14 cellular contexts compared by ENCODE assay signal in the genomic region with DNA sequence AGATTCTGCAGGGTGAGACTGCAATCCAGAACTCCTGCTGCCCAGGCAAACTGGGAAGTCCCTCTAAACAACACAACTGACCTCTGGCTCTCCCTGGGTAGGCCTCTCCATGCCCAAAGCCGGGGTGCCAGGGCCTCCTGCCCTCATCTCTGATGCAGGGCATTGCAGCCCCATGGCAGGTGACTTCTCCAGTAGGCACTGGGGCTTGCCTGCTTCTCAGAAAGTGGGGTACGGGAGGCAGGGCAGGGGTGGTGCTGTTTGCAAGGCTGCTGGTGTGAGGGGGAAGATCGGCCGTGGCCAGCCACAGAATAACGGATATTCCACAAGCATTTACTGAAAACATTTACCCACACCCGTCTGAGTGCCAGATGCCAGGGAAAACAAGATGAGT. TPM values are rescaled to one million over a fixed set of nuclear protein-coding genes. Genes with fewer than 3 reads are reported as not detected.
DNase-seq lines count a peak whose midpoint lies in the region; ATAC-seq, FAIRE-seq and TF ChIP-seq lines count a peak whose summit lies in the region.
"Had no signal": no experiment of that assay in that cellular context is flagged by ENCODE, and none has a peak within 500 bp of the region (broad histone marks: within the 10 kb centered on the region; RNA-seq: fewer than 3 reads in every experiment).

No MANE protein-coding gene starts in this region.

- no peak for ATAC-seq in left ventricle myocardium superior
- ATAC-seq in GM21737 (IDR thresholded peaks at IDR 0.05; ENCODE audit: unreplicated experiment), result no peak

- peak overlapping the region; percentile 85 for H2AFZ ChIP-seq in parathyroid adenoma

- peak overlapping the region; percentile 27 to 35 for H3K9ac ChIP-seq in kidney (ENCODE audit: low read length in 2 of 2)
- H3K9ac ChIP-seq in parathyroid adenoma, result no peak overlapping the region

- H3K4me3 ChIP-seq in right atrium auricular region, result no peak overlapping the region
- H3K4me3 ChIP-seq in kidney (ENCODE audit: low read length in 2 of 2), result no peak overlapping the region
- H3K4me3 ChIP-seq in parathyroid adenoma (ENCODE audit: low read depth, low read length), result no peak overlapping the region

- H3K27me3 ChIP-seq in right atrium auricular region (no peaks in the 10 kb centered on the region), parathyroid adenoma (ENCODE audit: control insufficient read depth, insufficient read depth, low read length) (no peaks in the 10 kb centered on the region)

- no peak overlapping the region for H3K4me2 ChIP-seq in parathyroid adenoma (ENCODE audit: low read length)

- FAIRE-seq in kidney (lab: Jason Lieb, UNC), result no peak

- H3K9me3 ChIP-seq in right atrium auricular region (no peaks in the 10 kb centered on the region), kidney (ENCODE audit: control insufficient read depth in 1 of 2, low read length in 2 of 2) (no peaks in the 10 kb centered on the region), parathyroid adenoma (ENCODE audit: control insufficient read depth, low read length) (no peaks in the 10 kb centered on the region)

- DNase-seq in right atrium auricular region (ENCODE audit: low spot score) (no peak), left ventricle myocardium superior (no peak), kidney (no peak), NCI-H446 treated with DMSO at 0.1 percent for 48 hours (lab: John Stamatoyannopoulos, UW) (no peak), dedifferentiated amniotic fluid mesenchymal stem cell (ENCODE audit: extremely low spot score) (no peak), hypothalamus (lab: John Stamatoyannopoulos, UW) (no peak)
- DNase-seq: activated CD4-positive, alpha-beta memory T cell treated with anti-CD3 and anti-CD28 coated beads, Interleukin-2, amount 10 ng/mL, durations not matched to agents 7 days and 5 days; dermis blood vessel endothelial cell; GF-D8; Kasumi-1; stimulated activated CD4-positive, alpha-beta T cell treated with anti-CD3 and anti-CD28 coated beads, Interleukin-12 subunit alpha, Interleukin-12 subunit beta, amount 100 ng/mL, for 4 hours had no signal

- intact Hi-C loops in left ventricle myocardium superior (cut with micrococcal nuclease), result no loop called here
- intact Hi-C loops in kidney (cut with DNase I), result no loop called here

- peaks cover 0 to 45% of the 10 kb centered on the region in 2 donors for H3K4me1 ChIP-seq in right atrium auricular region
- H3K4me1 ChIP-seq in kidney (ENCODE audit: control insufficient read depth in 1 of 2, insufficient read depth in 1 of 2, low read depth in 1 of 2, low read length in 2 of 2), result peaks cover 30 to 34% of the 10 kb centered on the region in 2 donors
- peaks cover 27% of the 10 kb centered on the region for H3K4me1 ChIP-seq in parathyroid adenoma

- peak overlapping the region; percentile 73 to 80 for H3K27ac ChIP-seq in right atrium auricular region
- peak overlapping the region; percentile 88 to 89 for H3K27ac ChIP-seq in kidney (ENCODE audit: low read depth in 2 of 2, low read length in 2 of 2)
- H3K27ac ChIP-seq in parathyroid adenoma, result peak overlapping the region; percentile 77

- H3K36me3 ChIP-seq in right atrium auricular region, result no peaks in the 10 kb centered on the region
- no peaks in the 10 kb centered on the region for H3K36me3 ChIP-seq in kidney (ENCODE audit: control insufficient read depth in 1 of 2, insufficient read depth in 2 of 2, low read length in 2 of 2)
- no peaks in the 10 kb centered on the region for H3K36me3 ChIP-seq in parathyroid adenoma (ENCODE audit: control insufficient read depth, insufficient read depth, low read length)

- TF ChIP-seq CTCF in right atrium auricular region (IDR thresholded peaks at IDR 0.05), result no peak
- TF ChIP-seq CTCF in kidney (IDR thresholded peaks at IDR 0.05; ENCODE audit: borderline replicate concordance, extremely low read depth, insufficient read depth), result no peak
- no peak for TF ChIP-seq CTCF in parathyroid adenoma (IDR thresholded peaks at IDR 0.05)

- H3K79me2 ChIP-seq in parathyroid adenoma, result peaks cover 2% of the 10 kb centered on the region

RNA-seq across cellular contexts. Expression of a gene that starts 4.1 kb away (rescaled TPM):
- total RNA-seq in right atrium auricular region (10 to 100 TPM; 39.0 to 48.0 TPM), left ventricle myocardium superior (34.4 TPM), kidney (358 TPM)
- polyA plus RNA-seq in kidney (ENCODE audit: insufficient read depth, low read depth, low replicate concordance), result 242 TPM

RNA-seq across cellular contexts. Expression of a gene that starts 38.7 kb away (rescaled TPM):
- total RNA-seq in right atrium auricular region (1 to 10 TPM; 2.0 to 7.8 TPM), left ventricle myocardium superior (1.9 TPM), kidney (8.2 TPM)
- polyA plus RNA-seq in kidney (ENCODE audit: insufficient read depth, low read depth, low replicate concordance), result 3.1 TPM
- total RNA-seq: dermis blood vessel endothelial cell, NCI-H460 had no signal
